In the genomic region with DNA sequence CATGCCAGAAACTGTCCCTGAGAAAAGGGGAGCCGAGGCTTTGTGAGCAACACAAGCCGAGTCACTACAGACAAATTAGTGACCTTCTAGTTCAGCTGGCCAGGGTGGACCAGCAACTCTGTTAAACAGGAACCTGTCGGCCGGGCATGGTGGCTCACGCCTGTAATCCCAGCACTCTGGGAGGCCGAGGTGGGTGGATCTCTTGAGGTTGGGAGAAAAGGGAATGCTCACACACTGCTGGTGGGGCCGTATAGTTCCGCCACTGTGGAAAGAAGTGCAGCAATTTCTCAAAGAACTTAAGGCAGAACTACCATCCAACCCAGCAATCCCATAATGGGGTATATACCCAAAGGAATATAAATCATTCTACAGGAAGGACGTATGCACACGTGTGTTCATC, we compare ENCODE assay signal across 17 cellular contexts.
A peak's percentile ranks its signal among the peaks of the same experiment; 100 is the strongest.
DNase-seq lines count a peak whose midpoint lies in the region; ATAC-seq and TF ChIP-seq lines count a peak whose summit lies in the region.
"Had no signal": no experiment of that assay in that cellular context is flagged by ENCODE, and none has a peak within 500 bp of the region (broad histone marks: within the 10 kb centered on the region; RNA-seq: fewer than 3 reads in every experiment).

No MANE protein-coding gene starts in this region.

- DNase-seq in islet precursor cell (peak; percentile 39), stomach (peak; percentile 20), A673 (ENCODE audit: low spot score) (no peak), lower lobe of right lung (no peak), SKM-1 (lab: John Stamatoyannopoulos, UW; ENCODE audit: unreplicated experiment) (no peak)
- DNase-seq: 8988T; CD4-positive, alpha-beta T cell; CD8-positive, alpha-beta memory T cell; DMS 273 treated with DMSO at 0.1 percent for 48 hours; DMS79; EL; GDM1; GOT3; HFFc6 had no signal

- H3K9ac ChIP-seq in BLaER1 treated with 17β-estradiol and CSF1 and Interleukin-3, amounts not matched to agents 10 nM and 100 nM, result no peak overlapping the region

- H3K36me3 ChIP-seq in BLaER1 treated with 17β-estradiol and CSF1 and Interleukin-3, amounts not matched to agents 10 nM and 100 nM, result no peaks in the 10 kb centered on the region
- H3K36me3 ChIP-seq in stomach (no peaks in the 10 kb centered on the region), A673 (ENCODE audit: insufficient read depth, low read length, poor library complexity, severe bottlenecking) (no peaks in the 10 kb centered on the region), lower lobe of right lung (no peaks in the 10 kb centered on the region)
- H3K36me3 ChIP-seq: HAP-1 had no signal

- no peak for ATAC-seq in lower lobe of right lung
- ATAC-seq: A549 had no signal

- H3K4me2 ChIP-seq in BLaER1 treated with 17β-estradiol and CSF1 and Interleukin-3, amounts not matched to agents 10 nM and 100 nM, result peak overlapping the region in 6 of 11 experiments; percentile 48 to 56 (median 52); a peak in 9 of 22 replicates
- H3K4me2 ChIP-seq: A549 had no signal

- no peak overlapping the region for H3K27ac ChIP-seq in BLaER1 treated with 17β-estradiol and CSF1 and Interleukin-3, amounts not matched to agents 10 nM and 100 nM
- H3K27ac ChIP-seq in stomach (no peak overlapping the region), A673 (ENCODE audit: low read depth, low read length, poor library complexity, severe bottlenecking) (no peak overlapping the region), lower lobe of right lung (no peak overlapping the region)
- H3K27ac ChIP-seq: A549 had no signal

- intact Hi-C loops in stomach (cut with DNase I; ENCODE audit: low total_unique reads) (no loop called here), A673 (cut with micrococcal nuclease; ENCODE audit: unreplicated experiment) (no loop called here), lower lobe of right lung (cut with DNase I) (no loop called here)

- no peaks in the 10 kb centered on the region for H4K20me1 ChIP-seq in BLaER1 treated with 17β-estradiol and CSF1 and Interleukin-3, amounts not matched to agents 10 nM and 100 nM

- no peaks in the 10 kb centered on the region for H3K27me3 ChIP-seq in BLaER1 treated with 17β-estradiol and CSF1 and Interleukin-3, amounts not matched to agents 10 nM and 100 nM
- peaks cover 0 to 19% (median 0%) of the 10 kb centered on the region in 3 donors for H3K27me3 ChIP-seq in stomach
- H3K27me3 ChIP-seq in A673 (replicated peaks; ENCODE audit: insufficient read depth, low read depth, low read length, poor library complexity), result no peaks in the 10 kb centered on the region
- no peaks in the 10 kb centered on the region for H3K27me3 ChIP-seq in lower lobe of right lung (ENCODE audit: low read depth)

- TF ChIP-seq EP300 in stomach (IDR thresholded peaks at IDR 0.05), result no peak

- no peak overlapping the region for H3K4me3 ChIP-seq in BLaER1 treated with 17β-estradiol and CSF1 and Interleukin-3, amounts not matched to agents 10 nM and 100 nM
- H3K4me3 ChIP-seq in stomach, result no peak overlapping the region
- no peak overlapping the region for H3K4me3 ChIP-seq in A673 (ENCODE audit: low read depth, low read length, poor library complexity, severe bottlenecking)
- H3K4me3 ChIP-seq in lower lobe of right lung, result no peak overlapping the region
- H3K4me3 ChIP-seq: A549, HAP-1 had no signal

- TF ChIP-seq POLR2A in stomach (IDR thresholded peaks at IDR 0.05), result no peak

- H3K9me3 ChIP-seq in BLaER1 treated with 17β-estradiol and CSF1 and Interleukin-3, amounts not matched to agents 10 nM and 100 nM (replicated peaks in 1 of 11), result no peaks in the 10 kb centered on the region
- H3K9me3 ChIP-seq in stomach (no peaks in the 10 kb centered on the region), A673 (ENCODE audit: low read depth, low read length, poor library complexity, severe bottlenecking) (no peaks in the 10 kb centered on the region), lower lobe of right lung (no peaks in the 10 kb centered on the region)
- H3K9me3 ChIP-seq: A549, HAP-1 had no signal

- H3K4me1 ChIP-seq in BLaER1 treated with 17β-estradiol and CSF1 and Interleukin-3, amounts not matched to agents 10 nM and 100 nM, result peaks cover 0 to 30% (median 14%) of the 10 kb centered on the region in 10 experiments; a peak in 17 of 20 replicates
- no peaks in the 10 kb centered on the region for H3K4me1 ChIP-seq in stomach
- no peaks in the 10 kb centered on the region for H3K4me1 ChIP-seq in A673 (ENCODE audit: insufficient read depth, low read length, poor library complexity, severe bottlenecking)
- H3K4me1 ChIP-seq in lower lobe of right lung, result no peaks in the 10 kb centered on the region
- H3K4me1 ChIP-seq: A549, HAP-1 had no signal

- CTCF ChIA-PET in A673 (lab: Charles Lee), result no interaction called here

- no TSS peak for BruUV-seq in A673 (replicated peaks; lab: Mats Ljungman, UMichigan)

- WGBS in stomach, 5 donors, result 87 to 94% (median 91%) methylated on average over 9 to 10 of the region's 10 CpGs

- TF ChIP-seq CTCF in stomach (IDR thresholded peaks at IDR 0.05), result no peak
- no peak for TF ChIP-seq CTCF in A673 (conservative IDR thresholded peaks at IDR 0.05; ENCODE audit: low read depth, low read length)
- TF ChIP-seq CTCF in lower lobe of right lung (IDR thresholded peaks at IDR 0.05), result no peak

- POLR2A ChIA-PET in A673 (lab: Charles Lee; ENCODE audit: low non-redundant PET), result no interaction called here

Comparison
In these comparisons a context has a peak if more than half of its experiments do, and no peak if none do; other contexts are left out.
1. DNase-seq: peak in islet precursor cell (single experiment) and stomach (single experiment); none in A673 (single experiment), lower lobe of right lung (single experiment) and SKM-1 (single experiment).